Comparison of ENCODE assay signal across 14 cellular contexts in the genomic region with DNA sequence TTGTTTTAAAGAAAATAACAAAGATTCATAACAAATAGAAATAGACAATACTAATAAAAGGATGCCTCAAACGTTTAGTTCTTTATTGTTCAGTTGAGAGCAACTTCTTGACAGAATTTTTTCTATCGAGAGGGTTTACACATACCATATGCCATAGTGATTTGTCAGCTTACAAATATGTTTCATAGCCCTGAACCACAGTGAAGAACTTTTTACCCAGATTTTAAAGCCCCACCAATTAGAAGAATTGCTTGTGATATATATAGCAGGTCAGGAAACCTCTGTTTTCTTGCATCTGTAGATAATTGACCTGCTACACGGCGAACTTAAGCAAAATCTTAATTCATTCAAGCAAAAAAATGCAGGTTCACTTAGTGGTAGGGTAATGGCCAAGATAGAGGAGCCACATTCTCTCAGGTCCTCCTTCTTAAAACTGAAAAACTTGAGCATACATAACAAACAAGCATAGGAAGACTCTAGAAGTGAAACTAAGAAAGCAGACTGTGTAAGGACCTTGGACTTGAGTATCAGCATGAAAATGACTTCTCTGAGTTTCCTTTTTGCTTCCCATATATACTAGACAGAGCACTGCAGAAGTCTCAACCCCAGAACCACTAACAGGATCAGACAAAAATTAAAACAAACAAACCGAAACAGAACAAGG. TPM values are rescaled to one million over a fixed set of nuclear protein-coding genes. Genes with fewer than 3 reads are reported as not detected.
A peak's percentile ranks its signal among the peaks of the same experiment; 100 is the strongest.
DNase-seq lines count a peak whose midpoint lies in the region; ATAC-seq and TF ChIP-seq lines count a peak whose summit lies in the region.
"Had no signal": no experiment of that assay in that cellular context is flagged by ENCODE, and none has a peak within 500 bp of the region (broad histone marks: within the 10 kb centered on the region; RNA-seq: fewer than 3 reads in every experiment).

No MANE protein-coding gene starts in this region.

- H2AFZ ChIP-seq in Loucy (ENCODE audit: low read length), result no peak overlapping the region

- ATAC-seq in HG02973 (IDR thresholded peaks at IDR 0.05; ENCODE audit: unreplicated experiment) (peak; percentile 98), WTC11 (no peak)
- no peak for ATAC-seq in activated T-helper 17 cell treated with anti-CD3 and anti-CD28 coated beads, Interleukin-2, amount 50 U/mL, for 72 hours (replicated peaks)
- ATAC-seq: natural killer cell treated with Interleukin-12 subunit alpha and Interleukin-12 subunit beta and Interleukin-15 and Interleukin-18, amount 100 ng/mL, for 72 hours had no signal

- no peaks in the 10 kb centered on the region for H3K36me3 Mint-ChIP-seq in WTC11
- no peaks in the 10 kb centered on the region for H3K36me3 Mint-ChIP-seq in activated T-helper 17 cell treated with anti-CD3 and anti-CD28 coated beads, Interleukin-2, amount 50 U/mL, for 72 hours (ENCODE audit: low read depth)
- H3K36me3 Mint-ChIP-seq: natural killer cell treated with Interleukin-12 subunit alpha and Interleukin-12 subunit beta and Interleukin-15 and Interleukin-18, amount 100 ng/mL, for 72 hours had no signal

- POLR2A ChIA-PET in WTC11 (lab: Charles Lee), result no interaction called here

- H3K9me3 ChIP-seq in Loucy (ENCODE audit: insufficient read depth, low read depth, low read length), result no peaks in the 10 kb centered on the region

- H3K27me3 Mint-ChIP-seq in WTC11 (ENCODE audit: low read depth), result no peaks in the 10 kb centered on the region
- H3K27me3 Mint-ChIP-seq in activated T-helper 17 cell treated with anti-CD3 and anti-CD28 coated beads, Interleukin-2, amount 50 U/mL, for 72 hours, result no peaks in the 10 kb centered on the region
- H3K27me3 Mint-ChIP-seq: B cell; natural killer cell treated with Interleukin-12 subunit alpha and Interleukin-12 subunit beta and Interleukin-15 and Interleukin-18, amount 100 ng/mL, for 72 hours had no signal

- H3K4me1 Mint-ChIP-seq in WTC11, result no peaks in the 10 kb centered on the region
- peaks cover 5% of the 10 kb centered on the region for H3K4me1 Mint-ChIP-seq in activated T-helper 17 cell treated with anti-CD3 and anti-CD28 coated beads, Interleukin-2, amount 50 U/mL, for 72 hours
- H3K4me1 Mint-ChIP-seq: B cell, endodermal cell had no signal

- DNase-seq in GM12865 (ENCODE audit: low read depth) (peak; percentile 33), GM20000 (ENCODE audit: low spot score) (peak; percentile 5), WTC11 (ENCODE audit: low spot score) (no peak), hypothalamus (lab: John Stamatoyannopoulos, UW) (no peak)
- no peak for DNase-seq in activated CD4-positive, CD25-positive, alpha-beta regulatory T cell treated with anti-CD3 and anti-CD28 coated beads, Interleukin-2, amount 50 U/mL, for 72 hours
- DNase-seq: activated CD4-positive, alpha-beta T cell treated with anti-CD3 and anti-CD28 coated beads for 48 hours; endodermal cell; stimulated activated CD4-positive, alpha-beta T cell treated with anti-CD3 and anti-CD28 coated beads, Interleukin-2, amount 100 ng/mL, for 24 hours had no signal

- no peak overlapping the region for H3K4me3 Mint-ChIP-seq in WTC11
- no peak overlapping the region for H3K4me3 Mint-ChIP-seq in activated T-helper 17 cell treated with anti-CD3 and anti-CD28 coated beads, Interleukin-2, amount 50 U/mL, for 72 hours
- H3K4me3 Mint-ChIP-seq: B cell; endodermal cell; natural killer cell treated with Interleukin-12 subunit alpha and Interleukin-12 subunit beta and Interleukin-15 and Interleukin-18, amount 100 ng/mL, for 72 hours had no signal

- H3K4me3 ChIP-seq in GM12865 (ENCODE audit: low read depth, low read length), result no peak overlapping the region
- H3K4me3 ChIP-seq in Loucy (ENCODE audit: low read length, poor library complexity, severe bottlenecking), result no peak overlapping the region

- H3K9ac ChIP-seq in Loucy (ENCODE audit: low read depth, low read length, poor library complexity, severe bottlenecking), result no peak overlapping the region

- H4K20me1 ChIP-seq in Loucy (ENCODE audit: insufficient read depth, low read length, poor library complexity, severe bottlenecking), result no peaks in the 10 kb centered on the region

- no peaks in the 10 kb centered on the region for H3F3A ChIP-seq in Loucy (ENCODE audit: low read depth)

- no peak overlapping the region for H3K27ac Mint-ChIP-seq in WTC11
- H3K27ac Mint-ChIP-seq in activated T-helper 17 cell treated with anti-CD3 and anti-CD28 coated beads, Interleukin-2, amount 50 U/mL, for 72 hours, result no peak overlapping the region
- H3K27ac Mint-ChIP-seq: B cell; endodermal cell; natural killer cell treated with Interleukin-12 subunit alpha and Interleukin-12 subunit beta and Interleukin-15 and Interleukin-18, amount 100 ng/mL, for 72 hours had no signal

- no peaks in the 10 kb centered on the region for H3K9me2 ChIP-seq in Loucy (replicated peaks; ENCODE audit: low read depth, low read length)

- no peaks in the 10 kb centered on the region for H3K9me3 Mint-ChIP-seq in WTC11
- H3K9me3 Mint-ChIP-seq in activated T-helper 17 cell treated with anti-CD3 and anti-CD28 coated beads, Interleukin-2, amount 50 U/mL, for 72 hours, result no peaks in the 10 kb centered on the region
- H3K9me3 Mint-ChIP-seq: endodermal cell had no signal

- no peaks in the 10 kb centered on the region for H3K36me3 ChIP-seq in Loucy (ENCODE audit: insufficient read depth, low read length)

- H3K4me1 ChIP-seq in Loucy (ENCODE audit: insufficient read depth, low read length, poor library complexity, severe bottlenecking), result no peaks in the 10 kb centered on the region

- H3K4me2 ChIP-seq in Loucy (ENCODE audit: low read depth, low read length, poor library complexity, severe bottlenecking), result peak overlapping the region; percentile 6

- no peaks in the 10 kb centered on the region for H3K27me3 ChIP-seq in Loucy (ENCODE audit: insufficient read depth, low read length, poor library complexity, severe bottlenecking)

- CTCF ChIA-PET in WTC11 (lab: Charles Lee), result no interaction called here

- no peak for TF ChIP-seq CTCF in GM12865 (IDR thresholded peaks at IDR 0.05; ENCODE audit: insufficient read depth, low read depth, low read length, missing control alignments)
- no peak for TF ChIP-seq CTCF in GM20000 (IDR thresholded peaks at IDR 0.05; ENCODE audit: extremely low read depth, missing control alignments)
- no peak for TF ChIP-seq CTCF in Loucy (conservative IDR thresholded peaks at IDR 0.05; ENCODE audit: low read length)
- no peak for TF ChIP-seq CTCF in WTC11 (IDR thresholded peaks at IDR 0.05)

- H3K79me2 ChIP-seq in Loucy (ENCODE audit: insufficient read depth, low read length), result no peaks in the 10 kb centered on the region

TF ChIP-seq in WTC11, 78 proteins besides CTCF, POLR2A, EP300 and RAD21:
- TF ChIP-seq, protein P1, sequence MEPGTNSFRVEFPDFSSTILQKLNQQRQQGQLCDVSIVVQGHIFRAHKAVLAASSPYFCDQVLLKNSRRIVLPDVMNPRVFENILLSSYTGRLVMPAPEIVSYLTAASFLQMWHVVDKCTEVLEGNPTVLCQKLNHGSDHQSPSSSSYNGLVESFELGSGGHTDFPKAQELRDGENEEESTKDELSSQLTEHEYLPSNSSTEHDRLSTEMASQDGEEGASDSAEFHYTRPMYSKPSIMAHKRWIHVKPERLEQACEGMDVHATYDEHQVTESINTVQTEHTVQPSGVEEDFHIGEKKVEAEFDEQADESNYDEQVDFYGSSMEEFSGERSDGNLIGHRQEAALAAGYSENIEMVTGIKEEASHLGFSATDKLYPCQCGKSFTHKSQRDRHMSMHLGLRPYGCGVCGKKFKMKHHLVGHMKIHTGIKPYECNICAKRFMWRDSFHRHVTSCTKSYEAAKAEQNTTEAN (CRISPR knock-in tag; IDR thresholded peaks at IDR 0.05), result no peak
- TF ChIP-seq, protein P2, sequence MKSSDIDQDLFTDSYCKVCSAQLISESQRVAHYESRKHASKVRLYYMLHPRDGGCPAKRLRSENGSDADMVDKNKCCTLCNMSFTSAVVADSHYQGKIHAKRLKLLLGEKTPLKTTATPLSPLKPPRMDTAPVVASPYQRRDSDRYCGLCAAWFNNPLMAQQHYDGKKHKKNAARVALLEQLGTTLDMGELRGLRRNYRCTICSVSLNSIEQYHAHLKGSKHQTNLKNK (CRISPR knock-in tag; IDR thresholded peaks at IDR 0.05), result no peak
- TF ChIP-seq IRF2 (CRISPR knock-in tag; IDR thresholded peaks at IDR 0.05; ENCODE audit: borderline replicate concordance, low read depth), result no peak
- TF ChIP-seq ESRRA (CRISPR knock-in tag; IDR thresholded peaks at IDR 0.05; ENCODE audit: borderline replicate concordance), result no peak
- no peak for TF ChIP-seq ZNF416 (CRISPR knock-in tag; IDR thresholded peaks at IDR 0.05)
- no peak for TF ChIP-seq JUN (CRISPR knock-in tag; IDR thresholded peaks at IDR 0.05)

RNA-seq across cellular contexts. Expression of gene CRISP1, which starts 39.5 kb away (rescaled TPM):
- not detected in 3 replicates for total RNA-seq in WTC11 (2021)
- total RNA-seq in activated T-helper 17 cell treated with anti-CD3 and anti-CD28 coated beads, Interleukin-2, amount 50 U/mL, for 72 hours, result not detected
- total RNA-seq: B cell; endodermal cell; natural killer cell treated with Interleukin-12 subunit alpha and Interleukin-12 subunit beta and Interleukin-15 and Interleukin-18, amount 100 ng/mL, for 72 hours; temporal lobe had no signal

RNA-seq across cellular contexts. Expression of gene PGK2, which starts 39.8 kb away (rescaled TPM):
- not detected in 3 replicates for total RNA-seq in WTC11 (2021)
- not detected for total RNA-seq in activated T-helper 17 cell treated with anti-CD3 and anti-CD28 coated beads, Interleukin-2, amount 50 U/mL, for 72 hours
- total RNA-seq: B cell; endodermal cell; natural killer cell treated with Interleukin-12 subunit alpha and Interleukin-12 subunit beta and Interleukin-15 and Interleukin-18, amount 100 ng/mL, for 72 hours; temporal lobe had no signal

Comparison
In these comparisons a context has a peak if more than half of its experiments do, and no peak if none do; other contexts are left out.
1. DNase-seq: peak in GM12865 (single experiment) and GM20000 (single experiment); none in WTC11 (single experiment), hypothalamus (0 of 51) and activated CD4-positive, CD25-positive, alpha-beta regulatory T cell treated with anti-CD3 and anti-CD28 coated beads, Interleukin-2, amount 50 U/mL, for 72 hours (single experiment).